ENCODE assay signal across 19 cellular contexts in the genomic region with DNA sequence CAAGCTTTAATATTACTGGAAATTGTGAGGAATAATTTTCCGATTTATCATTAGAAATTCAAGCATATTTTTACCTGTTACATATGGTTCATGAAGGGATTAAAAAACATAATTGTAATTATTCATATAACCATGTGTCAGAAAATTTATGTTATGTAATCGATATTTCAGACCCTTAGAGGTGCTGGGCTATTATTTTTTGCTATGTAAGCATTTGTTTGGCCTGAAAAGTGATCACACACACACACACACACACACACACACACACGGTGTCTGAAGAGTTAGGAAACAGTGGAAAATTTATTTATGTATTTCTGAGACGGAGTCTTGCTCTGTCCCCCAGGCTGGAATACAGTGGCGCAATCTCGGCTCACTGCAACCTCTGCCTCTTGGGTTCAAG.
DNase-seq lines count a peak whose midpoint lies in the region; ATAC-seq, FAIRE-seq and TF ChIP-seq lines count a peak whose summit lies in the region.
"Had no signal": no experiment of that assay in that cellular context is flagged by ENCODE, and none has a peak within 500 bp of the region (broad histone marks: within the 10 kb centered on the region; RNA-seq: fewer than 3 reads in every experiment).

No MANE protein-coding gene starts in this region.

- H3K9ac ChIP-seq in HepG2 (ENCODE audit: insufficient read depth, low read depth, low read length), result no peak overlapping the region
- H3K9ac ChIP-seq in K562 (ENCODE audit: insufficient read depth in 1 of 2, low read depth in 2 of 2, low read length in 2 of 2), result no peak overlapping the region
- H3K9ac ChIP-seq: BLaER1 had no signal

- no peak for FAIRE-seq in HepG2 (lab: Jason Lieb, UNC)
- FAIRE-seq in K562 (lab: Jason Lieb, UNC), result no peak
- FAIRE-seq: G401.6, GM12891, GM19239 had no signal

- BruUV-seq in HepG2 (replicated peaks; lab: Mats Ljungman, UMichigan), result no TSS peak
- no TSS peak for BruUV-seq in K562 (replicated peaks; lab: Mats Ljungman, UMichigan)

- no peak for TF ChIP-seq RAD21 in HepG2 (CRISPR knock-in tag; IDR thresholded peaks at IDR 0.05)
- TF ChIP-seq RAD21 in K562 (CRISPR knock-in tag; conservative IDR thresholded peaks at IDR 0.05 in 1 of 2, IDR thresholded peaks at IDR 0.05 in 1 of 2), result no peak

- no peak for TF ChIP-seq POLR2A in HepG2 (IDR thresholded peaks at IDR 0.05; ENCODE audit: insufficient read depth in 1 of 2, low read depth in 2 of 2, low read length in 2 of 2)
- TF ChIP-seq POLR2A in right lobe of liver (IDR thresholded peaks at IDR 0.05), result no peak
- TF ChIP-seq POLR2A in K562 (conservative IDR thresholded peaks at IDR 0.05), result no peak

- WGBS in HepG2 (ENCODE audit: low lambda C conversion rate), result 23% methylated on average over 6 of the region's 6 CpGs
- WGBS in right lobe of liver (ENCODE audit: insufficient coverage, low coverage, low lambda C conversion rate, missing lambda C conversion rate), result 55% methylated on average over 6 of the region's 6 CpGs
- 52% methylated on average over 6 of the region's 6 CpGs for WGBS in K562 (ENCODE audit: insufficient coverage, low coverage, missing lambda C conversion rate)
- 55 to 86% (median 66%) methylated on average over 6 of the region's 6 CpGs for WGBS in psoas muscle, 3 donors

- H3K9me1 ChIP-seq in K562 (ENCODE audit: control insufficient read depth, insufficient read depth, low read length), result no peaks in the 10 kb centered on the region

- no peaks in the 10 kb centered on the region for H4K20me1 ChIP-seq in HepG2 (ENCODE audit: insufficient read depth, low read length)
- no peaks in the 10 kb centered on the region for H4K20me1 ChIP-seq in K562 (replicated peaks; ENCODE audit: control insufficient read depth, insufficient read depth, low read length)
- H4K20me1 ChIP-seq: BLaER1 had no signal

- H3K27me3 ChIP-seq in HepG2 (ENCODE audit: control insufficient read depth in 1 of 2, insufficient read depth in 2 of 2, low read length in 2 of 2) (no peaks in the 10 kb centered on the region), right lobe of liver (no peaks in the 10 kb centered on the region), K562 (ENCODE audit: control insufficient read depth in 2 of 2, insufficient read depth in 2 of 2, low read length in 2 of 2) (no peaks in the 10 kb centered on the region), psoas muscle (ENCODE audit: insufficient read depth in 3 of 3, low read length in 2 of 3) (no peaks in the 10 kb centered on the region)
- H3K27me3 ChIP-seq: BE2C, BLaER1 had no signal

- no peaks in the 10 kb centered on the region for H3K36me3 ChIP-seq in HepG2 (replicated peaks in 1 of 2; ENCODE audit: control insufficient read depth in 1 of 2, insufficient read depth in 2 of 2, low read length in 2 of 2)
- no peaks in the 10 kb centered on the region for H3K36me3 ChIP-seq in right lobe of liver
- H3K36me3 ChIP-seq in K562 (ENCODE audit: control insufficient read depth, insufficient read depth, low read length), result no peaks in the 10 kb centered on the region
- H3K36me3 ChIP-seq in psoas muscle (ENCODE audit: insufficient read depth in 1 of 2, low read depth in 1 of 2), result no peaks in the 10 kb centered on the region
- H3K36me3 ChIP-seq: BE2C, BLaER1 had no signal

- no peak for ATAC-seq in HepG2
- no peak for ATAC-seq in right lobe of liver
- ATAC-seq in K562, result no peak
- ATAC-seq in psoas muscle, result no peak

- TF ChIP-seq CTCF in HepG2 (CRISPR knock-in tag; IDR thresholded peaks at IDR 0.05), result no peak
- TF ChIP-seq CTCF in right lobe of liver (IDR thresholded peaks at IDR 0.05), result no peak
- TF ChIP-seq CTCF in K562 (IDR thresholded peaks at IDR 0.05 in 2 of 3, conservative IDR thresholded peaks at IDR 0.05 in 1 of 3; ENCODE audit: insufficient read depth in 2 of 3, low read depth in 1 of 3, low read length in 3 of 3), result no peak
- TF ChIP-seq CTCF in psoas muscle (IDR thresholded peaks at IDR 0.05), result no peak

- no peak for DNase-seq in HepG2 (ENCODE audit: low spot score)
- no peak for DNase-seq in right lobe of liver
- DNase-seq in K562 (ENCODE audit: extremely low read depth in 1 of 4, low spot score in 3 of 4), result no peak
- DNase-seq in superior temporal gyrus (ENCODE audit: extremely low spot score), result no peak
- DNase-seq in psoas muscle, result no peak
- DNase-seq: ACHN; BE2C; C1 segment of cervical spinal cord; CD4-positive, alpha-beta memory T cell; CD4-positive, CD25-positive, alpha-beta regulatory T cell; CD8-positive, alpha-beta memory T cell; COR-L47; DMS79 treated with DMSO at 0.1 percent for 48 hours; GF-D8 had no signal

- H3K9me3 ChIP-seq in HepG2 (ENCODE audit: low read length) (no peaks in the 10 kb centered on the region), right lobe of liver (no peaks in the 10 kb centered on the region), K562 (replicated peaks; ENCODE audit: control insufficient read depth, insufficient read depth, low read depth, low read length) (no peaks in the 10 kb centered on the region; the same call in 1 of the 2 replicates), psoas muscle (no peaks in the 10 kb centered on the region)
- H3K9me3 ChIP-seq: BE2C, BLaER1 had no signal

- H3K4me3 ChIP-seq in HepG2 (replicated peaks in 1 of 3; ENCODE audit: insufficient read depth in 1 of 3, low read depth in 2 of 3, low read length in 3 of 3), result no peak overlapping the region
- H3K4me3 ChIP-seq in right lobe of liver, result no peak overlapping the region
- no peak overlapping the region for H3K4me3 ChIP-seq in K562
- no peak overlapping the region for H3K4me3 ChIP-seq in psoas muscle
- H3K4me3 ChIP-seq: BLaER1 had no signal

- H3K27ac ChIP-seq in HepG2 (ENCODE audit: extremely low read length, insufficient read depth, low read length), result no peak overlapping the region
- no peak overlapping the region for H3K27ac ChIP-seq in right lobe of liver
- no peak overlapping the region for H3K27ac ChIP-seq in K562 (ENCODE audit: extremely low read depth, low read depth, low read length)
- no peak overlapping the region for H3K27ac ChIP-seq in psoas muscle
- H3K27ac ChIP-seq: 22Rv1, BLaER1 had no signal

- in situ Hi-C loops in HepG2 (cut with HindIII; ENCODE audit: extremely low pct_ligation_motif_present, low pct_unique_long_range_greater_than_20kb), result no loop called here
- in situ Hi-C loops in K562 (cut with MboI), result no loop called here

- H2AFZ ChIP-seq in HepG2 (ENCODE audit: low read length), result no peak overlapping the region
- no peak overlapping the region for H2AFZ ChIP-seq in K562 (ENCODE audit: low read depth, low read length)

- no peaks in the 10 kb centered on the region for H3K79me2 ChIP-seq in HepG2 (ENCODE audit: insufficient read depth, low read length)
- no peaks in the 10 kb centered on the region for H3K79me2 ChIP-seq in K562 (ENCODE audit: control insufficient read depth, insufficient read depth, low read length)

- intact Hi-C loops in HepG2 (cut with micrococcal nuclease; ENCODE audit: unreplicated experiment) (no loop called here), right lobe of liver (cut with DNase I) (no loop called here), K562 (cut with micrococcal nuclease) (loop anchor here (5.0 kb wide), 1 partner anchor 315 kb away; no protein-coding TSS in a partner anchor), psoas muscle (cut with DNase I) (no loop called here)

- POLR2A ChIA-PET in HepG2 (lab: Yijun Ruan, JAX) (no interaction called here), K562 (lab: Yijun Ruan, JAX) (no interaction called here)

- H3K4me2 ChIP-seq in HepG2 (ENCODE audit: low read depth, low read length) (no peak overlapping the region), K562 (ENCODE audit: insufficient read depth, low read length) (no peak overlapping the region)
- H3K4me2 ChIP-seq: BLaER1 had no signal

- CTCF ChIA-PET in HepG2 (lab: Yijun Ruan, JAX; ENCODE audit: low intra/inter-chr PET ratio, low total read pairs), result no interaction called here
- CTCF ChIA-PET in K562 (lab: Yijun Ruan, JAX; ENCODE audit: low intra/inter-chr PET ratio), result no interaction called here

- H3K4me1 ChIP-seq in HepG2 (ENCODE audit: insufficient read depth, low read length), result no peaks in the 10 kb centered on the region
- H3K4me1 ChIP-seq in right lobe of liver, result no peaks in the 10 kb centered on the region
- no peaks in the 10 kb centered on the region for H3K4me1 ChIP-seq in K562 (replicated peaks in 1 of 2; ENCODE audit: control insufficient read depth in 2 of 2, insufficient read depth in 2 of 2, low read length in 2 of 2)
- no peaks in the 10 kb centered on the region for H3K4me1 ChIP-seq in psoas muscle
- H3K4me1 ChIP-seq: BE2C, BLaER1 had no signal

- TF ChIP-seq EP300 in HepG2 (IDR thresholded peaks at IDR 0.05; ENCODE audit: low read depth in 2 of 2, low read length in 2 of 2), result no peak
- TF ChIP-seq EP300 in HepG2 (CRISPR knock-in tag; IDR thresholded peaks at IDR 0.05; ENCODE audit: borderline replicate concordance), result no peak
- no peak for TF ChIP-seq EP300 in K562 (IDR thresholded peaks at IDR 0.05; ENCODE audit: low read length)

TF ChIP-seq in HepG2, 621 proteins besides CTCF, POLR2A, EP300 and RAD21 (continues in another document):
- peak; percentile 86 for TF ChIP-seq MAFF (IDR thresholded peaks at IDR 0.05; ENCODE audit: low read depth, low read length)
- TF ChIP-seq MAFK (conservative IDR thresholded peaks at IDR 0.05 in 1 of 2, IDR thresholded peaks at IDR 0.05 in 1 of 2; ENCODE audit: low read length in 2 of 2), result peak; percentile 89 to 91
- TF ChIP-seq NR3C1 (CRISPR knock-in tag; IDR thresholded peaks at IDR 0.05), result no peak

TF ChIP-seq in K562, 482 proteins besides CTCF, POLR2A, EP300 and RAD21:
- TF ChIP-seq MAFF (IDR thresholded peaks at IDR 0.05; ENCODE audit: low read length) (0 out of 2 replicates have a peak, but pooled peaks have one; percentile 10), C11orf30 (IDR thresholded peaks at IDR 0.05; ENCODE audit: low read depth) (peak; percentile 19; the same call in 1 of the 2 replicates), ZNF316 (IDR thresholded peaks at IDR 0.05) (peak; percentile 19; the same call in 1 of the 2 replicates)
- TF ChIP-seq, protein P1, sequence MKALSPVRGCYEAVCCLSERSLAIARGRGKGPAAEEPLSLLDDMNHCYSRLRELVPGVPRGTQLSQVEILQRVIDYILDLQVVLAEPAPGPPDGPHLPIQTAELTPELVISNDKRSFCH (CRISPR knock-in tag; IDR thresholded peaks at IDR 0.05), result no peak
- TF ChIP-seq, protein P1 (tag; IDR thresholded peaks at IDR 0.05), result no peak
